Comparison of ENCODE assay signal across 10 cellular contexts in genomic region chr9:127187231-127187956, GRCh38.
DNase-seq lines count a peak whose midpoint lies in the region; ATAC-seq and TF ChIP-seq lines count a peak whose summit lies in the region.
"Had no signal": no experiment of that assay in that cellular context is flagged by ENCODE, and none has a peak within 500 bp of the region (broad histone marks: within the 10 kb centered on the region; RNA-seq: fewer than 3 reads in every experiment).

No MANE protein-coding gene starts in this region.

- peak overlapping the region in 1 of 2 donors; percentile 44 for H3K9ac ChIP-seq in colonic mucosa (ENCODE audit: low read depth in 2 of 2, low read length in 2 of 2)
- H3K9ac ChIP-seq: BLaER1 had no signal

- H3K4me3 ChIP-seq in colonic mucosa (no peak overlapping the region), lung (no peak overlapping the region)
- H3K4me3 ChIP-seq: BLaER1 had no signal

- H3K27me3 ChIP-seq in colonic mucosa (no peaks in the 10 kb centered on the region), lung (ENCODE audit: control insufficient read depth, insufficient read depth) (no peaks in the 10 kb centered on the region)
- H3K27me3 ChIP-seq: BLaER1 had no signal

- ATAC-seq in lung (ENCODE audit: insufficient read depth, low FRiP score) (peak; percentile 58), HG03175 (IDR thresholded peaks at IDR 0.05; ENCODE audit: unreplicated experiment) (no peak)
- ATAC-seq: T-helper 17 cell had no signal

- intact Hi-C loops in colonic mucosa (cut with DNase I), result no loop called here

- no peaks in the 10 kb centered on the region for H3K4me1 ChIP-seq in colonic mucosa
- peaks cover 8 to 23% of the 10 kb centered on the region in 2 donors for H3K4me1 ChIP-seq in lung (ENCODE audit: control insufficient read depth in 2 of 2, insufficient read depth in 2 of 2, low read length in 2 of 2)

- DNase-seq in NCI-H2029 (lab: John Stamatoyannopoulos, UW) (peak; percentile 38), NCI-H2029 treated with DMSO at 0.1 percent for 48 hours (lab: John Stamatoyannopoulos, UW) (no peak), colonic mucosa (peak; percentile 45), lung (ENCODE audit: low spot score) (peak; percentile 40), ureter (ENCODE audit: low spot score) (peak; percentile 76), DMS153 treated with DMSO at 0.1 percent for 48 hours (lab: John Stamatoyannopoulos, UW; ENCODE audit: unreplicated experiment) (no peak)
- DNase-seq in stimulated activated CD4-positive, alpha-beta T cell treated with anti-CD3 and anti-CD28 coated beads, Interleukin-2, amount 100 ng/mL, for 48 hours, result no peak
- DNase-seq: T-helper 17 cell had no signal

- TF ChIP-seq CTCF in colonic mucosa (IDR thresholded peaks at IDR 0.05) (no peak), lung (IDR thresholded peaks at IDR 0.05; ENCODE audit: control extremely low read depth, extremely low read depth) (no peak)

- H3K27ac ChIP-seq in colonic mucosa (peak overlapping the region; percentile 72), lung (ENCODE audit: low read depth in 1 of 2, low read length in 1 of 2) (peak overlapping the region; percentile 79 to 84)
- H3K27ac ChIP-seq: BLaER1 had no signal

- no peaks in the 10 kb centered on the region for H3K9me3 ChIP-seq in colonic mucosa
- H3K9me3 ChIP-seq in lung (ENCODE audit: control insufficient read depth in 2 of 2, insufficient read depth in 1 of 2, low read length in 1 of 2), result no peaks in the 10 kb centered on the region

- H3K36me3 ChIP-seq in colonic mucosa (no peaks in the 10 kb centered on the region), lung (ENCODE audit: control insufficient read depth in 2 of 2, insufficient read depth in 2 of 2, low read length in 2 of 2) (no peaks in the 10 kb centered on the region)
- H3K36me3 ChIP-seq: BLaER1 had no signal

- 57 to 75% methylated on average over 14 of the region's 14 CpGs for WGBS in lung, 2 donors

Comparison
In these comparisons a context has a peak if more than half of its experiments do, and no peak if none do; other contexts are left out.
1. DNase-seq: peak in NCI-H2029 (single experiment), colonic mucosa (single experiment), lung (single experiment) and ureter (single experiment); none in NCI-H2029 treated with DMSO at 0.1 percent for 48 hours (single experiment), stimulated activated CD4-positive, alpha-beta T cell treated with anti-CD3 and anti-CD28 coated beads, Interleukin-2, amount 100 ng/mL, for 48 hours (0 of 2) and DMS153 treated with DMSO at 0.1 percent for 48 hours (single experiment).